ENCODE assay signal across 3 cellular contexts in the genomic region with DNA sequence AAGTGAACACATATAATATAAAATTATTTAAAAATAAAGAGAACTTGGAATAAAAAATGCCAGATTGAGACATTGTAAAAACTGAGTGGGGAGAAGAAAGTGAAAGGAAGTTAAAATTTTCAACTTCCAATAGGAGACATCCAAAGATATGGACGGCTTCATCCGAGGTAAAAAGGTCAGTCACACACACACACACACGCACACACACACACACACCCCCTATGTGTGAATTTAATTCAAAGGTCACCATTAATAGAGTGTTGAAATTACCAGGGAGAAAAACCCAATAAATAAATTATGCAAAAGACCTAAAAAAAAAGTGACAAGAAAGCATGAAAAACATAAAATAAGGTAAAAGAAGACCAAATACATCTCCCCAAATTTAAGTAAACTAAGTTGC.
TF ChIP-seq lines count a peak whose summit lies in the region.

No MANE protein-coding gene starts in this region.

TF ChIP-seq in liver, 16 proteins besides CTCF, POLR2A, EP300 and RAD21 (continued from another document):
- peak; percentile 28 for TF ChIP-seq NR2F2 (IDR thresholded peaks at IDR 0.05)

TF ChIP-seq in HepG2, 621 proteins besides CTCF, POLR2A, EP300 and RAD21 (continued from another document):
- TF ChIP-seq ZFP36L1 (CRISPR knock-in tag; IDR thresholded peaks at IDR 0.05) (no peak), ZNF431 (CRISPR knock-in tag; IDR thresholded peaks at IDR 0.05; ENCODE audit: borderline replicate concordance, low read depth) (no peak)

TF ChIP-seq in K562, 482 proteins besides CTCF, POLR2A, EP300 and RAD21 (continued from another document):
- TF ChIP-seq, protein P1, sequence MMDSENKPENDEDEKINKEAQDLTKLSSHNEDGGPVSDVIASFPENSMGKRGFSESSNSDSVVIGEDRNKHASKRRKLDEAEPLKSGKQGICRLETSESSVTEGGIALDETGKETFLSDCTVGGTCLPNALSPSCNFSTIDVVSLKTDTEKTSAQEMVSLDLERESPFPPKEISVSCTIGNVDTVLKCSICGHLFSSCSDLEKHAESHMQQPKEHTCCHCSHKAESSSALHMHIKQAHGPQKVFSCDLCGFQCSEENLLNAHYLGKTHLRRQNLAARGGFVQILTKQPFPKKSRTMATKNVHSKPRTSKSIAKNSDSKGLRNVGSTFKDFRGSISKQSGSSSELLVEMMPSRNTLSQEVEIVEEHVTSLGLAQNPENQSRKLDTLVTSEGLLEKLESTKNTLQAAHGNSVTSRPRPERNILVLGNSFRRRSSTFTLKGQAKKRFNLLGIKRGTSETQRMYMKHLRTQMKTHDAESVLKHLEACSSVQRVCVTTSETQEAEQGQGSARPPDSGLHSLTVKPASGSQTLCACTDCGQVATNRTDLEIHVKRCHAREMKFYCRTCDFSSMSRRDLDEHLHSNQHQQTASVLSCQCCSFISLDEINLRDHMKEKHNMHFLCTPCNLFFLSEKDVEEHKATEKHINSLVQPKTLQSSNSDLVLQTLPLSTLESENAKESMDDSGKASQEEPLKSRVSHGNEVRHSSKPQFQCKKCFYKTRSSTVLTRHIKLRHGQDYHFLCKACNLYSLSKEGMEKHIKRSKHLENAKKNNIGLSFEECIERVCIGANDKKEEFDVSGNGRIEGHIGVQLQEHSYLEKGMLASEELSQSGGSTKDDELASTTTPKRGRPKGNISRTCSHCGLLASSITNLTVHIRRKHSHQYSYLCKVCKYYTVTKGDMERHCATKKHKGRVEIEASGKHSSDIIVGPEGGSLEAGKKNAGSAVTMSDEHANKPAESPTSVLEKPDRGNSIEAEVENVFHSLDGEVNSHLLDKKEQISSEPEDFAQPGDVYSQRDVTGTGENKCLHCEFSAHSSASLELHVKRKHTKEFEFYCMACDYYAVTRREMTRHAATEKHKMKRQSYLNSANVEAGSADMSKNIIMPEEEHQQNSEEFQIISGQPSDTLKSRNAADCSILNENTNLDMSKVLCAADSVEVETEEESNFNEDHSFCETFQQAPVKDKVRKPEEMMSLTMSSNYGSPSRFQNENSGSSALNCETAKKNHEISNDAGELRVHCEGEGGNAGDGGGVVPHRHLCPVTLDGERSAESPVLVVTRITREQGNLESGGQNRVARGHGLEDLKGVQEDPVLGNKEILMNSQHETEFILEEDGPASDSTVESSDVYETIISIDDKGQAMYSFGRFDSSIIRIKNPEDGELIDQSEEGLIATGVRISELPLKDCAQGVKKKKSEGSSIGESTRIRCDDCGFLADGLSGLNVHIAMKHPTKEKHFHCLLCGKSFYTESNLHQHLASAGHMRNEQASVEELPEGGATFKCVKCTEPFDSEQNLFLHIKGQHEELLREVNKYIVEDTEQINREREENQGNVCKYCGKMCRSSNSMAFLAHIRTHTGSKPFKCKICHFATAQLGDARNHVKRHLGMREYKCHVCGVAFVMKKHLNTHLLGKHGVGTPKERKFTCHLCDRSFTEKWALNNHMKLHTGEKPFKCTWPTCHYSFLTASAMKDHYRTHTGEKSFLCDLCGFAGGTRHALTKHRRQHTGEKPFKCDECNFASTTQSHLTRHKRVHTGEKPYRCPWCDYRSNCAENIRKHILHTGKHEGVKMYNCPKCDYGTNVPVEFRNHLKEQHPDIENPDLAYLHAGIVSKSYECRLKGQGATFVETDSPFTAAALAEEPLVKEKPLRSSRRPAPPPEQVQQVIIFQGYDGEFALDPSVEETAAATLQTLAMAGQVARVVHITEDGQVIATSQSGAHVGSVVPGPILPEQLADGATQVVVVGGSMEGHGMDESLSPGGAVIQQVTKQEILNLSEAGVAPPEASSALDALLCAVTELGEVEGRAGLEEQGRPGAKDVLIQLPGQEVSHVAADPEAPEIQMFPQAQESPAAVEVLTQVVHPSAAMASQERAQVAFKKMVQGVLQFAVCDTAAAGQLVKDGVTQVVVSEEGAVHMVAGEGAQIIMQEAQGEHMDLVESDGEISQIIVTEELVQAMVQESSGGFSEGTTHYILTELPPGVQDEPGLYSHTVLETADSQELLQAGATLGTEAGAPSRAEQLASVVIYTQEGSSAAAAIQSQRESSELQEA (IDR thresholded peaks at IDR 0.05; ENCODE audit: low read depth), result no peak
- TF ChIP-seq, protein P2, sequence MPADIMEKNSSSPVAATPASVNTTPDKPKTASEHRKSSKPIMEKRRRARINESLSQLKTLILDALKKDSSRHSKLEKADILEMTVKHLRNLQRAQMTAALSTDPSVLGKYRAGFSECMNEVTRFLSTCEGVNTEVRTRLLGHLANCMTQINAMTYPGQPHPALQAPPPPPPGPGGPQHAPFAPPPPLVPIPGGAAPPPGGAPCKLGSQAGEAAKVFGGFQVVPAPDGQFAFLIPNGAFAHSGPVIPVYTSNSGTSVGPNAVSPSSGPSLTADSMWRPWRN (IDR thresholded peaks at IDR 0.05; ENCODE audit: low read depth), result no peak
- TF ChIP-seq, protein P3, sequence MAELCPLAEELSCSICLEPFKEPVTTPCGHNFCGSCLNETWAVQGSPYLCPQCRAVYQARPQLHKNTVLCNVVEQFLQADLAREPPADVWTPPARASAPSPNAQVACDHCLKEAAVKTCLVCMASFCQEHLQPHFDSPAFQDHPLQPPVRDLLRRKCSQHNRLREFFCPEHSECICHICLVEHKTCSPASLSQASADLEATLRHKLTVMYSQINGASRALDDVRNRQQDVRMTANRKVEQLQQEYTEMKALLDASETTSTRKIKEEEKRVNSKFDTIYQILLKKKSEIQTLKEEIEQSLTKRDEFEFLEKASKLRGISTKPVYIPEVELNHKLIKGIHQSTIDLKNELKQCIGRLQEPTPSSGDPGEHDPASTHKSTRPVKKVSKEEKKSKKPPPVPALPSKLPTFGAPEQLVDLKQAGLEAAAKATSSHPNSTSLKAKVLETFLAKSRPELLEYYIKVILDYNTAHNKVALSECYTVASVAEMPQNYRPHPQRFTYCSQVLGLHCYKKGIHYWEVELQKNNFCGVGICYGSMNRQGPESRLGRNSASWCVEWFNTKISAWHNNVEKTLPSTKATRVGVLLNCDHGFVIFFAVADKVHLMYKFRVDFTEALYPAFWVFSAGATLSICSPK (IDR thresholded peaks at IDR 0.05; ENCODE audit: borderline replicate concordance), result no peak
- TF ChIP-seq ZNF232 (CRISPR knock-in tag; IDR thresholded peaks at IDR 0.05) (no peak), ZKSCAN8 (CRISPR knock-in tag; IDR thresholded peaks at IDR 0.05) (no peak), FOXK1 (CRISPR knock-in tag; IDR thresholded peaks at IDR 0.05; ENCODE audit: borderline replicate concordance) (no peak), BCL6 (CRISPR knock-in tag; IDR thresholded peaks at IDR 0.05) (no peak), GATAD2B (IDR thresholded peaks at IDR 0.05; ENCODE audit: borderline replicate concordance) (no peak), SRSF7 (optimal IDR thresholded peaks at IDR 0.05; ENCODE audit: low read depth, low read length) (no peak), MTA1 (IDR thresholded peaks at IDR 0.05; ENCODE audit: borderline replicate concordance) (no peak), ERF (CRISPR knock-in tag; IDR thresholded peaks at IDR 0.05) (no peak), SAFB (IDR thresholded peaks at IDR 0.05; ENCODE audit: borderline replicate concordance, low read depth, low read length) (no peak)
TF ChIP-seq in K562: peak in this region for 0.
